Comparison of ENCODE assay signal across 12 cellular contexts in genomic region chr14:101825797-101826196, GRCh38.
DNase-seq lines count a peak whose midpoint lies in the region; ATAC-seq, FAIRE-seq and TF ChIP-seq lines count a peak whose summit lies in the region.
"Had no signal": no experiment of that assay in that cellular context is flagged by ENCODE, and none has a peak within 500 bp of the region (broad histone marks: within the 10 kb centered on the region; RNA-seq: fewer than 3 reads in every experiment).

No MANE protein-coding gene starts in this region.

- peak overlapping the region; percentile 96 for H3K27ac Mint-ChIP-seq in activated CD4-positive, alpha-beta T cell treated with anti-CD3 and anti-CD28 coated beads, Interleukin-2, amount 10 ng/mL, durations not matched to agents 24 days and 14 days
- H3K27ac Mint-ChIP-seq: endodermal cell had no signal

- peaks cover 23% of the 10 kb centered on the region for H3K4me1 ChIP-seq in keratinocyte (ENCODE audit: control insufficient read depth, extremely low read depth, insufficient read depth, low read length)
- H3K4me1 ChIP-seq in subcutaneous abdominal adipose tissue (ENCODE audit: control insufficient read depth in 5 of 5, insufficient read depth in 5 of 5, low read length in 5 of 5), result peaks cover 11 to 40% (median 35%) of the 10 kb centered on the region in 5 donors

- peak overlapping the region; percentile 59 for H3K9ac ChIP-seq in SU-DHL-6 (ENCODE audit: low read length)
- H3K9ac ChIP-seq in keratinocyte (ENCODE audit: control insufficient read depth, extremely low read depth, insufficient read depth, low read length), result no peak overlapping the region
- no peak overlapping the region for H3K9ac ChIP-seq in subcutaneous abdominal adipose tissue (ENCODE audit: low read length in 5 of 5)

- H3K4me3 Mint-ChIP-seq in activated CD4-positive, alpha-beta T cell treated with anti-CD3 and anti-CD28 coated beads, Interleukin-2, amount 10 ng/mL, durations not matched to agents 24 days and 14 days, result peak overlapping the region; percentile 81
- H3K4me3 Mint-ChIP-seq: endodermal cell had no signal

- H3K4me1 Mint-ChIP-seq in activated CD4-positive, alpha-beta T cell treated with anti-CD3 and anti-CD28 coated beads, Interleukin-2, amount 10 ng/mL, durations not matched to agents 24 days and 14 days, result peaks cover 77% of the 10 kb centered on the region

- H3K9me2 ChIP-seq in SU-DHL-6 (replicated peaks; ENCODE audit: insufficient read depth, low read length), result no peaks in the 10 kb centered on the region

- no peaks in the 10 kb centered on the region for H3K27me3 Mint-ChIP-seq in activated CD4-positive, alpha-beta T cell treated with anti-CD3 and anti-CD28 coated beads, Interleukin-2, amount 10 ng/mL, durations not matched to agents 24 days and 14 days

- H2AFZ ChIP-seq in SU-DHL-6 (ENCODE audit: low read depth, low read length, severe bottlenecking), result no peak overlapping the region
- no peak overlapping the region for H2AFZ ChIP-seq in keratinocyte (ENCODE audit: control insufficient read depth, low read length)

- no peak for FAIRE-seq in keratinocyte (lab: Jason Lieb, UNC)
- FAIRE-seq: A204.1, TTC549 had no signal

- H4K20me1 ChIP-seq in SU-DHL-6 (ENCODE audit: low read depth, low read length), result no peaks in the 10 kb centered on the region
- no peaks in the 10 kb centered on the region for H4K20me1 ChIP-seq in keratinocyte (ENCODE audit: control insufficient read depth, extremely low read depth, insufficient read depth, low read length)

- H3K36me3 Mint-ChIP-seq in activated CD4-positive, alpha-beta T cell treated with anti-CD3 and anti-CD28 coated beads, Interleukin-2, amount 10 ng/mL, durations not matched to agents 24 days and 14 days (ENCODE audit: low read depth), result peaks cover 48% of the 10 kb centered on the region

- peak overlapping the region; percentile 98 for H3K27ac ChIP-seq in SU-DHL-6 (ENCODE audit: low read depth, low read length)
- peak overlapping the region; percentile 59 for H3K27ac ChIP-seq in keratinocyte (ENCODE audit: control insufficient read depth, insufficient read depth, low read length)
- H3K27ac ChIP-seq in subcutaneous abdominal adipose tissue (ENCODE audit: low read depth, low read length), result peak overlapping the region; percentile 47

- no peaks in the 10 kb centered on the region for H3K9me1 ChIP-seq in keratinocyte (ENCODE audit: control insufficient read depth, extremely low read depth, insufficient read depth, low read length)

- H3K9me3 Mint-ChIP-seq in activated CD4-positive, alpha-beta T cell treated with anti-CD3 and anti-CD28 coated beads, Interleukin-2, amount 10 ng/mL, durations not matched to agents 24 days and 14 days, result no peaks in the 10 kb centered on the region

- intact Hi-C loops in activated CD4-positive, alpha-beta T cell treated with anti-CD3 and anti-CD28 coated beads, Interleukin-2, amount 10 ng/mL, durations not matched to agents 24 days and 14 days (cut with micrococcal nuclease), result loop anchor here (1.0 to 10.0 kb wide), 3 partner anchors 14 to 999 kb away; no protein-coding TSS in a partner anchor

- TF ChIP-seq POLR2A in GM18505 (IDR thresholded peaks at IDR 0.05; ENCODE audit: borderline replicate concordance, extremely low read depth, insufficient read depth, insufficient read length), result no peak

- H3K4me3 ChIP-seq in SU-DHL-6 (ENCODE audit: insufficient read depth, low read length, poor library complexity, severe bottlenecking) (peak overlapping the region; percentile 52), keratinocyte (ENCODE audit: control insufficient read depth in 2 of 3, extremely low read depth in 1 of 3, insufficient read depth in 2 of 3, low read depth in 1 of 3, low read length in 3 of 3) (no peak overlapping the region), subcutaneous abdominal adipose tissue (ENCODE audit: low read depth in 1 of 5, low read length in 5 of 5) (no peak overlapping the region)

- H3K9me3 ChIP-seq in SU-DHL-6 (ENCODE audit: insufficient read depth, low read length) (no peaks in the 10 kb centered on the region), keratinocyte (ENCODE audit: control insufficient read depth, low read depth, low read length) (no peaks in the 10 kb centered on the region), subcutaneous abdominal adipose tissue (ENCODE audit: control insufficient read depth in 5 of 5, low read length in 5 of 5) (no peaks in the 10 kb centered on the region)

- H3K36me3 ChIP-seq in SU-DHL-6 (ENCODE audit: low read length), result peaks cover 12% of the 10 kb centered on the region; the same call in 1 of the 2 replicates
- peaks cover 2 to 3% of the 10 kb centered on the region in 2 experiments for H3K36me3 ChIP-seq in keratinocyte (ENCODE audit: control insufficient read depth in 2 of 2, extremely low read depth in 1 of 2, insufficient read depth in 2 of 2, low read length in 2 of 2)
- peaks cover 0 to 7% (median 3%) of the 10 kb centered on the region in 5 donors for H3K36me3 ChIP-seq in subcutaneous abdominal adipose tissue (ENCODE audit: control insufficient read depth in 5 of 5, insufficient read depth in 5 of 5, low read length in 5 of 5)

- H3K79me2 ChIP-seq in SU-DHL-6 (ENCODE audit: insufficient read depth, low read length) (peaks cover 98% of the 10 kb centered on the region), keratinocyte (ENCODE audit: control insufficient read depth, insufficient read depth, low read length) (peaks cover 74% of the 10 kb centered on the region)

- H3K27me3 ChIP-seq in SU-DHL-6 (ENCODE audit: low read length), result no peaks in the 10 kb centered on the region
- no peaks in the 10 kb centered on the region for H3K27me3 ChIP-seq in keratinocyte (ENCODE audit: control insufficient read depth, extremely low read depth, insufficient read depth, low read length)
- H3K27me3 ChIP-seq in subcutaneous abdominal adipose tissue (ENCODE audit: control insufficient read depth in 5 of 5, insufficient read depth in 4 of 5, low read length in 5 of 5), result no peaks in the 10 kb centered on the region

- no peak for DNase-seq in activated CD4-positive, alpha-beta T cell treated with anti-CD3 and anti-CD28 coated beads, Interleukin-2, amount 10 ng/mL, durations not matched to agents 24 days and 14 days
- DNase-seq in activated CD4-positive, alpha-beta T cell treated with anti-CD3 and anti-CD28 coated beads for 4 hours, result no peak
- DNase-seq in keratinocyte (ENCODE audit: low read depth, low spot score) (no peak), pons (ENCODE audit: low spot score) (no peak), middle frontal gyrus (ENCODE audit: extremely low spot score, low spot score) (no peak)
- DNase-seq: endodermal cell, NCI-H1436 had no signal

- no peak for ATAC-seq in GM18505 (IDR thresholded peaks at IDR 0.05; ENCODE audit: unreplicated experiment)

- peaks cover 45% of the 10 kb centered on the region for H3F3A ChIP-seq in SU-DHL-6 (ENCODE audit: insufficient read depth)

- TF ChIP-seq CTCF in SU-DHL-6 (IDR thresholded peaks at IDR 0.05; ENCODE audit: insufficient read depth, low read length, poor library complexity, severe bottlenecking), result no peak
- no peak for TF ChIP-seq CTCF in keratinocyte (optimal IDR thresholded peaks at IDR 0.05 in 1 of 3, IDR thresholded peaks at IDR 0.05 in 1 of 3, conservative IDR thresholded peaks at IDR 0.05 in 1 of 3; ENCODE audit: extremely low read depth in 1 of 3, insufficient read depth in 2 of 3, low read length in 3 of 3)

- H3K4me2 ChIP-seq in SU-DHL-6 (ENCODE audit: low read depth, low read length, poor library complexity, severe bottlenecking) (peak overlapping the region; percentile 88), keratinocyte (ENCODE audit: control insufficient read depth, extremely low read depth, insufficient read depth, low read depth, low read length) (no peak overlapping the region)

- dilution Hi-C loops in keratinocyte (cut with MboI; ENCODE audit: extremely low pct_ligation_motif_present, low sequenced_read_pairs), result no loop called here

Comparison
In these comparisons a context has a peak if more than half of its experiments do, and no peak if none do; other contexts are left out.
1. H3K27ac ChIP-seq: peak in every context shown above with its lines; median percentile 98 in SU-DHL-6; 59 in keratinocyte; 47 in subcutaneous abdominal adipose tissue.